Comparison of ENCODE assay signal across 14 cellular contexts in genomic region chr13:26300140-26300539, GRCh38. TPM values are rescaled to one million over a fixed set of nuclear protein-coding genes. Genes with fewer than 3 reads are reported as not detected.
A peak's percentile ranks its signal among the peaks of the same experiment; 100 is the strongest.
DNase-seq lines count a peak whose midpoint lies in the region; TF ChIP-seq lines count a peak whose summit lies in the region.
"Had no signal": no experiment of that assay in that cellular context is flagged by ENCODE, and none has a peak within 500 bp of the region (broad histone marks: within the 10 kb centered on the region; RNA-seq: fewer than 3 reads in every experiment).

No MANE protein-coding gene starts in this region.

- WGBS in sigmoid colon, 2 donors = 86 to 95% methylated on average over 6 of the region's 6 CpGs

- H3K9me3 ChIP-seq in sigmoid colon = no peaks in the 10 kb centered on the region
- H3K9me3 ChIP-seq: neutrophil, testis had no signal

- intact Hi-C loops in sigmoid colon (cut with DNase I) = no loop called here

- no peaks in the 10 kb centered on the region for H3K36me3 ChIP-seq in sigmoid colon
- H3K36me3 ChIP-seq: neutrophil had no signal

- peak; percentile 82 for DNase-seq in EL
- DNase-seq in LHCN-M2 (ENCODE audit: low read depth) = peak; percentile 70
- peak; percentile 72 for DNase-seq in choroid plexus epithelial cell (ENCODE audit: low read depth)
- DNase-seq in skeletal muscle cell (ENCODE audit: low read depth) = peak; percentile 64
- no peak for DNase-seq in sigmoid colon
- DNase-seq in NCI-H2029 treated with DMSO at 0.1 percent for 48 hours (lab: John Stamatoyannopoulos, UW) = no peak
- no peak for DNase-seq in globus pallidus (ENCODE audit: low spot score)
- DNase-seq: activated B cell treated with CpG ODN at 0.5 μM for 24 hours; activated effector memory CD4-positive, alpha-beta T cell treated with Interleukin-2 at 50 U/mL for 16 hours; DMS 273 treated with DMSO at 0.1 percent for 48 hours; NCI-H748 treated with DMSO at 0.1 percent for 48 hours; testis had no signal

- H3K4me3 ChIP-seq in choroid plexus epithelial cell (ENCODE audit: low read depth, low read length) = no peak overlapping the region
- no peak overlapping the region for H3K4me3 ChIP-seq in skeletal muscle cell (ENCODE audit: low read depth, low read length)
- no peak overlapping the region for H3K4me3 ChIP-seq in sigmoid colon
- H3K4me3 ChIP-seq: GM23338, testis had no signal

- no peak for TF ChIP-seq EP300 in sigmoid colon (IDR thresholded peaks at IDR 0.05)

- TF ChIP-seq CTCF in choroid plexus epithelial cell (conservative IDR thresholded peaks at IDR 0.05; ENCODE audit: low read depth, low read length) (no peak), sigmoid colon (IDR thresholded peaks at IDR 0.05) (no peak)

- TF ChIP-seq POLR2A in sigmoid colon (IDR thresholded peaks at IDR 0.05) = no peak

- no peaks in the 10 kb centered on the region for H3K27me3 ChIP-seq in sigmoid colon
- H3K27me3 ChIP-seq: neutrophil, testis had no signal

- no peak overlapping the region for H3K27ac ChIP-seq in sigmoid colon
- H3K27ac ChIP-seq: neutrophil, testis had no signal

- H3K4me1 ChIP-seq in sigmoid colon = peaks cover 0 to 68% (median 29%) of the 10 kb centered on the region in 4 donors
- H3K4me1 ChIP-seq: testis had no signal

RNA-seq across cellular contexts. Expression of gene CDK8, which starts 46.2 kb away (rescaled TPM):
- total RNA-seq in LHCN-M2 (2014; rRNA removed) = 19.8 and 22.5 TPM in 2 replicates
- 6.9 TPM for polyA plus RNA-seq in LHCN-M2 (2012)
- total RNA-seq in sigmoid colon = 10 to 100 TPM; 42.3 to 78.6 (median 46.6) TPM
- 10 to 100 TPM; 10.8 to 17.1 (median 15.5) TPM for polyA plus RNA-seq in sigmoid colon

Comparison
In these comparisons a context has a peak if more than half of its experiments do, and no peak if none do; other contexts are left out.
1. DNase-seq: peak in EL (single experiment), LHCN-M2 (single experiment), choroid plexus epithelial cell (single experiment) and skeletal muscle cell (single experiment); none in sigmoid colon (single experiment), NCI-H2029 treated with DMSO at 0.1 percent for 48 hours (single experiment) and globus pallidus (single experiment).